1 cellular context compared by ENCODE assay signal in genomic region chr2:20211420-20211819, GRCh38.
TF ChIP-seq lines count a peak whose summit lies in the region.

No MANE protein-coding gene starts in this region.

TF ChIP-seq in HepG2, 621 proteins besides CTCF, POLR2A, EP300 and RAD21 (continued from another document and continues in another):
- no peak for TF ChIP-seq MYPOP (CRISPR knock-in tag; IDR thresholded peaks at IDR 0.05)
- TF ChIP-seq EED (CRISPR knock-in tag; IDR thresholded peaks at IDR 0.05): no peak
- no peak for TF ChIP-seq JDP2 (CRISPR knock-in tag; IDR thresholded peaks at IDR 0.05; ENCODE audit: borderline replicate concordance)
- TF ChIP-seq BRCA1 (CRISPR knock-in tag; IDR thresholded peaks at IDR 0.05): no peak
- TF ChIP-seq RBFOX2 (IDR thresholded peaks at IDR 0.05; ENCODE audit: low read depth, low read length): 0 out of 2 replicates have a peak, but pooled peaks have one; percentile 29
- TF ChIP-seq NR2F6 (IDR thresholded peaks at IDR 0.05): no peak
- TF ChIP-seq NR2F6 (CRISPR knock-in tag; IDR thresholded peaks at IDR 0.05): no peak
- no peak for TF ChIP-seq NFIB (CRISPR knock-in tag; IDR thresholded peaks at IDR 0.05; ENCODE audit: borderline replicate concordance)
- no peak for TF ChIP-seq SRSF1 (optimal IDR thresholded peaks at IDR 0.05; ENCODE audit: low read depth, low read length)
- no peak for TF ChIP-seq ZNF234 (CRISPR knock-in tag; conservative IDR thresholded peaks at IDR 0.05)
- no peak for TF ChIP-seq MAZ (IDR thresholded peaks at IDR 0.05; ENCODE audit: borderline replicate concordance, low read depth, low read length)
- TF ChIP-seq MAZ (CRISPR knock-in tag; IDR thresholded peaks at IDR 0.05; ENCODE audit: low read depth): no peak
- no peak for TF ChIP-seq TFAP4 (IDR thresholded peaks at IDR 0.05; ENCODE audit: borderline replicate concordance, low read depth)
- no peak for TF ChIP-seq NFE2L2 (IDR thresholded peaks at IDR 0.05; ENCODE audit: low read length)
- no peak for TF ChIP-seq PCBP2 (optimal IDR thresholded peaks at IDR 0.05; ENCODE audit: low read depth, low read length, poor library complexity, severe bottlenecking)
- no peak for TF ChIP-seq ERF (CRISPR knock-in tag; IDR thresholded peaks at IDR 0.05)
- TF ChIP-seq, protein P1, sequence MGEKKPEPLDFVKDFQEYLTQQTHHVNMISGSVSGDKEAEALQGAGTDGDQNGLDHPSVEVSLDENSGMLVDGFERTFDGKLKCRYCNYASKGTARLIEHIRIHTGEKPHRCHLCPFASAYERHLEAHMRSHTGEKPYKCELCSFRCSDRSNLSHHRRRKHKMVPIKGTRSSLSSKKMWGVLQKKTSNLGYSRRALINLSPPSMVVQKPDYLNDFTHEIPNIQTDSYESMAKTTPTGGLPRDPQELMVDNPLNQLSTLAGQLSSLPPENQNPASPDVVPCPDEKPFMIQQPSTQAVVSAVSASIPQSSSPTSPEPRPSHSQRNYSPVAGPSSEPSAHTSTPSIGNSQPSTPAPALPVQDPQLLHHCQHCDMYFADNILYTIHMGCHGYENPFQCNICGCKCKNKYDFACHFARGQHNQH (CRISPR knock-in tag; IDR thresholded peaks at IDR 0.05): no peak
- no peak for TF ChIP-seq ZNF343 (CRISPR knock-in tag; IDR thresholded peaks at IDR 0.05)
- no peak for TF ChIP-seq REL (CRISPR knock-in tag; conservative IDR thresholded peaks at IDR 0.05)
- TF ChIP-seq, protein P2, sequence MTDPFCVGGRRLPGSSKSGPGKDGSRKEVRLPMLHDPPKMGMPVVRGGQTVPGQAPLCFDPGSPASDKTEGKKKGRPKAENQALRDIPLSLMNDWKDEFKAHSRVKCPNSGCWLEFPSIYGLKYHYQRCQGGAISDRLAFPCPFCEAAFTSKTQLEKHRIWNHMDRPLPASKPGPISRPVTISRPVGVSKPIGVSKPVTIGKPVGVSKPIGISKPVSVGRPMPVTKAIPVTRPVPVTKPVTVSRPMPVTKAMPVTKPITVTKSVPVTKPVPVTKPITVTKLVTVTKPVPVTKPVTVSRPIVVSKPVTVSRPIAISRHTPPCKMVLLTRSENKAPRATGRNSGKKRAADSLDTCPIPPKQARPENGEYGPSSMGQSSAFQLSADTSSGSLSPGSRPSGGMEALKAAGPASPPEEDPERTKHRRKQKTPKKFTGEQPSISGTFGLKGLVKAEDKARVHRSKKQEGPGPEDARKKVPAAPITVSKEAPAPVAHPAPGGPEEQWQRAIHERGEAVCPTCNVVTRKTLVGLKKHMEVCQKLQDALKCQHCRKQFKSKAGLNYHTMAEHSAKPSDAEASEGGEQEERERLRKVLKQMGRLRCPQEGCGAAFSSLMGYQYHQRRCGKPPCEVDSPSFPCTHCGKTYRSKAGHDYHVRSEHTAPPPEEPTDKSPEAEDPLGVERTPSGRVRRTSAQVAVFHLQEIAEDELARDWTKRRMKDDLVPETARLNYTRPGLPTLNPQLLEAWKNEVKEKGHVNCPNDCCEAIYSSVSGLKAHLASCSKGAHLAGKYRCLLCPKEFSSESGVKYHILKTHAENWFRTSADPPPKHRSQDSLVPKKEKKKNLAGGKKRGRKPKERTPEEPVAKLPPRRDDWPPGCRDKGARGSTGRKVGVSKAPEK (CRISPR knock-in tag; IDR thresholded peaks at IDR 0.05; ENCODE audit: borderline replicate concordance): no peak
- TF ChIP-seq HDAC6 (IDR thresholded peaks at IDR 0.05; ENCODE audit: low read depth, low read length): no peak
- no peak for TF ChIP-seq MEIS2 (CRISPR knock-in tag; IDR thresholded peaks at IDR 0.05)
- TF ChIP-seq, protein P3, sequence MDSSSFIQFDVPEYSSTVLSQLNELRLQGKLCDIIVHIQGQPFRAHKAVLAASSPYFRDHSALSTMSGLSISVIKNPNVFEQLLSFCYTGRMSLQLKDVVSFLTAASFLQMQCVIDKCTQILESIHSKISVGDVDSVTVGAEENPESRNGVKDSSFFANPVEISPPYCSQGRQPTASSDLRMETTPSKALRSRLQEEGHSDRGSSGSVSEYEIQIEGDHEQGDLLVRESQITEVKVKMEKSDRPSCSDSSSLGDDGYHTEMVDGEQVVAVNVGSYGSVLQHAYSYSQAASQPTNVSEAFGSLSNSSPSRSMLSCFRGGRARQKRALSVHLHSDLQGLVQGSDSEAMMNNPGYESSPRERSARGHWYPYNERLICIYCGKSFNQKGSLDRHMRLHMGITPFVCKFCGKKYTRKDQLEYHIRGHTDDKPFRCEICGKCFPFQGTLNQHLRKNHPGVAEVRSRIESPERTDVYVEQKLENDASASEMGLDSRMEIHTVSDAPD (CRISPR knock-in tag; IDR thresholded peaks at IDR 0.05): no peak
- no peak for TF ChIP-seq CEBPB (IDR thresholded peaks at IDR 0.05; ENCODE audit: borderline replicate concordance, low read depth, low read length)
- TF ChIP-seq ZNF614 (CRISPR knock-in tag; IDR thresholded peaks at IDR 0.05; ENCODE audit: borderline replicate concordance): no peak
- TF ChIP-seq ZNF761 (CRISPR knock-in tag; conservative IDR thresholded peaks at IDR 0.05): no peak
- no peak for TF ChIP-seq IKZF4 (CRISPR knock-in tag; IDR thresholded peaks at IDR 0.05; ENCODE audit: borderline replicate concordance, low read depth, not compliant biosample characterization)
- TF ChIP-seq IRF2 (CRISPR knock-in tag; IDR thresholded peaks at IDR 0.05): no peak
- TF ChIP-seq RARA (CRISPR knock-in tag; IDR thresholded peaks at IDR 0.05): no peak
- no peak for TF ChIP-seq NR2F2 (IDR thresholded peaks at IDR 0.05; ENCODE audit: borderline replicate concordance, low read depth)
- TF ChIP-seq KLF12 (CRISPR knock-in tag; IDR thresholded peaks at IDR 0.05; ENCODE audit: borderline replicate concordance): no peak
- no peak for TF ChIP-seq FOXK2 (IDR thresholded peaks at IDR 0.05)
- TF ChIP-seq RXRB (CRISPR knock-in tag; IDR thresholded peaks at IDR 0.05; ENCODE audit: borderline replicate concordance): no peak
- TF ChIP-seq, protein P4, sequence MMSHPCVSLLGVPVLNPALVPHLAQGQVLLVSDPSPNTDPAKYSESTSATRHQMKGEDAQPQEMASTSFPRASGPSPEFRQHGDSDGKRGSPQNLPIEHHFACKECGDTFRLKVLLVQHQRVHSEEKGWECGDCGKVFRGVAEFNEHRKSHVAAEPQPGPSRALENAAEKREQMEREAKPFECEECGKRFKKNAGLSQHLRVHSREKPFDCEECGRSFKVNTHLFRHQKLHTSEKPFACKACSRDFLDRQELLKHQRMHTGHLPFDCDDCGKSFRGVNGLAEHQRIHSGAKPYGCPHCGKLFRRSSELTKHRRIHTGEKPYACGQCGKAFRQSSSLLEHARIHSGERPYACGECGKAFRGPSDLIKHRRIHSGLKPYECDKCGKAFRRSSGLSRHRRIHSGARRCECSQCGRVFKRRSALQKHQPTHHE (CRISPR knock-in tag; IDR thresholded peaks at IDR 0.05; ENCODE audit: borderline replicate concordance): no peak
- 0 out of 2 replicates have a peak, but pooled peaks have one; percentile 27 for TF ChIP-seq ZNF543 (CRISPR knock-in tag; IDR thresholded peaks at IDR 0.05)
- no peak for TF ChIP-seq ZNF468 (CRISPR knock-in tag; IDR thresholded peaks at IDR 0.05)
- TF ChIP-seq, protein P5, sequence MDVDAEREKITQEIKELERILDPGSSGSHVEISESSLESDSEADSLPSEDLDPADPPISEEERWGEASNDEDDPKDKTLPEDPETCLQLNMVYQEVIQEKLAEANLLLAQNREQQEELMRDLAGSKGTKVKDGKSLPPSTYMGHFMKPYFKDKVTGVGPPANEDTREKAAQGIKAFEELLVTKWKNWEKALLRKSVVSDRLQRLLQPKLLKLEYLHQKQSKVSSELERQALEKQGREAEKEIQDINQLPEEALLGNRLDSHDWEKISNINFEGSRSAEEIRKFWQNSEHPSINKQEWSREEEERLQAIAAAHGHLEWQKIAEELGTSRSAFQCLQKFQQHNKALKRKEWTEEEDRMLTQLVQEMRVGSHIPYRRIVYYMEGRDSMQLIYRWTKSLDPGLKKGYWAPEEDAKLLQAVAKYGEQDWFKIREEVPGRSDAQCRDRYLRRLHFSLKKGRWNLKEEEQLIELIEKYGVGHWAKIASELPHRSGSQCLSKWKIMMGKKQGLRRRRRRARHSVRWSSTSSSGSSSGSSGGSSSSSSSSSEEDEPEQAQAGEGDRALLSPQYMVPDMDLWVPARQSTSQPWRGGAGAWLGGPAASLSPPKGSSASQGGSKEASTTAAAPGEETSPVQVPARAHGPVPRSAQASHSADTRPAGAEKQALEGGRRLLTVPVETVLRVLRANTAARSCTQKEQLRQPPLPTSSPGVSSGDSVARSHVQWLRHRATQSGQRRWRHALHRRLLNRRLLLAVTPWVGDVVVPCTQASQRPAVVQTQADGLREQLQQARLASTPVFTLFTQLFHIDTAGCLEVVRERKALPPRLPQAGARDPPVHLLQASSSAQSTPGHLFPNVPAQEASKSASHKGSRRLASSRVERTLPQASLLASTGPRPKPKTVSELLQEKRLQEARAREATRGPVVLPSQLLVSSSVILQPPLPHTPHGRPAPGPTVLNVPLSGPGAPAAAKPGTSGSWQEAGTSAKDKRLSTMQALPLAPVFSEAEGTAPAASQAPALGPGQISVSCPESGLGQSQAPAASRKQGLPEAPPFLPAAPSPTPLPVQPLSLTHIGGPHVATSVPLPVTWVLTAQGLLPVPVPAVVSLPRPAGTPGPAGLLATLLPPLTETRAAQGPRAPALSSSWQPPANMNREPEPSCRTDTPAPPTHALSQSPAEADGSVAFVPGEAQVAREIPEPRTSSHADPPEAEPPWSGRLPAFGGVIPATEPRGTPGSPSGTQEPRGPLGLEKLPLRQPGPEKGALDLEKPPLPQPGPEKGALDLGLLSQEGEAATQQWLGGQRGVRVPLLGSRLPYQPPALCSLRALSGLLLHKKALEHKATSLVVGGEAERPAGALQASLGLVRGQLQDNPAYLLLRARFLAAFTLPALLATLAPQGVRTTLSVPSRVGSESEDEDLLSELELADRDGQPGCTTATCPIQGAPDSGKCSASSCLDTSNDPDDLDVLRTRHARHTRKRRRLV (CRISPR knock-in tag; IDR thresholded peaks at IDR 0.05): no peak
- TF ChIP-seq ZNF639 (CRISPR knock-in tag; conservative IDR thresholded peaks at IDR 0.05): no peak
- TF ChIP-seq FOXK1 (CRISPR knock-in tag; IDR thresholded peaks at IDR 0.05; ENCODE audit: borderline replicate concordance, low read depth): no peak
- TF ChIP-seq HDAC2 (CRISPR knock-in tag; IDR thresholded peaks at IDR 0.05): no peak
- no peak for TF ChIP-seq ZNF746 (CRISPR knock-in tag; IDR thresholded peaks at IDR 0.05)
- TF ChIP-seq PRPF4 (IDR thresholded peaks at IDR 0.05; ENCODE audit: low read depth, low read length, poor library complexity, severe bottlenecking): no peak
- TF ChIP-seq ZNF792 (CRISPR knock-in tag; IDR thresholded peaks at IDR 0.05): no peak
- no peak for TF ChIP-seq SATB2 (CRISPR knock-in tag; IDR thresholded peaks at IDR 0.05)
- TF ChIP-seq, protein P6, sequence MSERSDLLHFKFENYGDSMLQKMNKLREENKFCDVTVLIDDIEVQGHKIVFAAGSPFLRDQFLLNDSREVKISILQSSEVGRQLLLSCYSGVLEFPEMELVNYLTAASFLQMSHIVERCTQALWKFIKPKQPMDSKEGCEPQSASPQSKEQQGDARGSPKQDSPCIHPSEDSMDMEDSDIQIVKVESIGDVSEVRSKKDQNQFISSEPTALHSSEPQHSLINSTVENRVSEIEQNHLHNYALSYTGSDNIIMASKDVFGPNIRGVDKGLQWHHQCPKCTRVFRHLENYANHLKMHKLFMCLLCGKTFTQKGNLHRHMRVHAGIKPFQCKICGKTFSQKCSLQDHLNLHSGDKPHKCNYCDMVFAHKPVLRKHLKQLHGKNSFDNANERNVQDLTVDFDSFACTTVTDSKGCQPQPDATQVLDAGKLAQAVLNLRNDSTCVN (CRISPR knock-in tag; IDR thresholded peaks at IDR 0.05; ENCODE audit: borderline replicate concordance): no peak
- no peak for TF ChIP-seq CCAR2 (optimal IDR thresholded peaks at IDR 0.05; ENCODE audit: low read depth, low read length)
- TF ChIP-seq ZNF672 (CRISPR knock-in tag; IDR thresholded peaks at IDR 0.05): no peak
- TF ChIP-seq, protein P7, sequence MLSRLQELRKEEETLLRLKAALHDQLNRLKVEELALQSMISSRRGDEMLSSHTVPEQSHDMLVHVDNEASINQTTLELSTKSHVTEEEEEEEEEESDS (CRISPR knock-in tag; IDR thresholded peaks at IDR 0.05; ENCODE audit: borderline replicate concordance): no peak
- 0 out of 2 replicates have a peak, but pooled peaks have one; percentile 67 for TF ChIP-seq HINFP (CRISPR knock-in tag; IDR thresholded peaks at IDR 0.05; ENCODE audit: low read depth)
- no peak for TF ChIP-seq ZSCAN30 (CRISPR knock-in tag; IDR thresholded peaks at IDR 0.05)
- no peak for TF ChIP-seq MTF2 (CRISPR knock-in tag; IDR thresholded peaks at IDR 0.05; ENCODE audit: borderline replicate concordance)
- TF ChIP-seq MTA1 (CRISPR knock-in tag; IDR thresholded peaks at IDR 0.05; ENCODE audit: borderline replicate concordance): peak; percentile 42; the same call in 1 of the 2 replicates
- 0 out of 2 replicates have a peak, but pooled peaks have one; percentile 5 for TF ChIP-seq AKAP8 (CRISPR knock-in tag; IDR thresholded peaks at IDR 0.05)
